ENCODE assay signal across 8 cellular contexts in the genomic region with DNA sequence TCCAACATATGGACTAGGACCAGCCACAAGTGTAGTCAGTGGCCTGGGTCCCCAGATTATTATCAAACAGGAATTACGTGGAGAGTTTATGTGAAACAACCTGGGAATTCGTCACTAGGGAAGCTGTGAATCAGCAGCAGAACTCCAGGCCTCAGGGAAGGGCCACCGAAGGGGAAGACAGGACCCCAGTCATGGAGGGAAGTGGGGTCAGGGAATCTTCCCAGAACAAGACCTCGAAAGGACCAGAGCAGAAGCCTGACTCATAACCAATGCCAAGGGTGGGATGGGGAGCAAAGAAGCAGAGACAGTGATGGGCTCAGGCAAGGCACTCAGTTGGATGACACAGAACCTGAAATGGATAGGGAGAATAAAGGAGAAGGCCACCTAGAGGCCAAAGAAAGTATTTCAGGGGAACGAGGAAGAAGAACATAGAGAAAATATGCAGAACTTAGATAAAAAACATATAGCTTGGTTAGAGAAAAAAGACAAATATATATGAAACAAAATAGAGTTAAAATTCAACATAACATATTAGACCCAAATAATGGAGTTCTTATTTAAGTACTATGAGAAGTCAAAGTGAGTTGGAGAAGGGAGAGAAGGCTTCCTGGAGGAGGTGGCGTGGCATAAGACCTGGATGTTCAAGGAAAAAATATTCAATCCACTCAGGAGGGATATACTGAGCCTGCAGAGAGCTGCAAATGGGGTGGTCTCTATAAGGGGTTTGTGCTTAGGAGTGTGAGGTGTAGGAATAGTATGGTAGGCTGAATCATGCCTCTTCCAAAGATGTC.
DNase-seq lines count a peak whose midpoint lies in the region; ATAC-seq and TF ChIP-seq lines count a peak whose summit lies in the region.

No MANE protein-coding gene starts in this region.

- H3K4me3 ChIP-seq in lower lobe of right lung = no peak overlapping the region

- H3K27me3 ChIP-seq in lower lobe of right lung (ENCODE audit: low read depth) = no peaks in the 10 kb centered on the region

- no peak overlapping the region for H3K27ac ChIP-seq in VCaP
- H3K27ac ChIP-seq in lower lobe of right lung = no peak overlapping the region

- ATAC-seq in HG02798 (IDR thresholded peaks at IDR 0.05; ENCODE audit: poor library complexity, unreplicated experiment) (peak; percentile 48), lower lobe of right lung (no peak), GM21619 (IDR thresholded peaks at IDR 0.05; ENCODE audit: unreplicated experiment) (no peak), HG03378 (IDR thresholded peaks at IDR 0.05; ENCODE audit: unreplicated experiment) (no peak)

- peak; percentile 37 for DNase-seq in DMS 273 (lab: John Stamatoyannopoulos, UW; ENCODE audit: unreplicated experiment)
- no peak for DNase-seq in DMS 273 treated with DMSO at 0.1 percent for 48 hours (lab: John Stamatoyannopoulos, UW)
- DNase-seq in lower lobe of right lung = no peak
- DNase-seq in GDM1 (lab: John Stamatoyannopoulos, UW) = no peak

- no peaks in the 10 kb centered on the region for H3K9me3 ChIP-seq in lower lobe of right lung

- intact Hi-C loops in lower lobe of right lung (cut with DNase I) = loop anchor here (5.0 kb wide), 1 partner anchor 248 kb away; no protein-coding TSS in a partner anchor

- H3K4me1 ChIP-seq in lower lobe of right lung = no peaks in the 10 kb centered on the region

- TF ChIP-seq CTCF in VCaP (conservative IDR thresholded peaks at IDR 0.05) (peak; percentile 36; the same call in 1 of the 2 replicates), lower lobe of right lung (IDR thresholded peaks at IDR 0.05) (peak; percentile 47)

- no peaks in the 10 kb centered on the region for H3K36me3 ChIP-seq in lower lobe of right lung
